In the genomic region with DNA sequence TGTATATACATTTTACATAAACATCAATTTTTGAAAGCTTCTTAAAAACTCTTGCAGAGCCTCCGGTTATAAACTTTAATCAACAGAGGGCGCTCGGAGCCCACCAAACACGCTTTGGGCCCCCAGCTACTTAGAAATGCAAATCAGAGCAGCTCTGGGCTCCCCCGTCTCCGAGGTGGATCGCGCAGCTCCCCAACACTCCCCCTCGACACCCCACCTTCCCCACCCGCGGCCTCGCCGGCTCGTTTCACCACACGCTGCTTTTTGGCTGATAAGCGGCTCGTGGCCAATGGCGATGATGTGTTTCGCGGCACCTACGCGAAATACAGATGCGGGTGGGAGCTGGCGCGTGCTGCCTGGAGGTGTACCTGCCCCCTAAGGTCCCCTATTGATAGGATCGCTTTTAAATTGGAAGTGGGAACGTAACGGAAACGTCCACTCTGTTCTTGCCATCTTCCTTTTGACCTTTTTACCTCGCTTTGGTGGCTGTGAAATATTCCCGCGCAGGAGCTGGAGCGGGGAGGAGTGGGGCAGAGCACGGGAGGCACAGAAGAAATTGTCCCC, we compare ENCODE assay signal across 8 cellular contexts. TPM values are rescaled to one million over a fixed set of nuclear protein-coding genes. Genes with fewer than 3 reads are reported as not detected.
DNase-seq lines count a peak whose midpoint lies in the region; ATAC-seq and TF ChIP-seq lines count a peak whose summit lies in the region.

No MANE protein-coding gene starts in this region.

- TF ChIP-seq CTCF in GM06990 (IDR thresholded peaks at IDR 0.05; ENCODE audit: insufficient read depth, low read length, poor library complexity, severe bottlenecking): peak; percentile 67
- peak; percentile 80 for TF ChIP-seq CTCF in LNCAP (IDR thresholded peaks at IDR 0.05)
- peak; percentile 24 to 79 (median 44) for TF ChIP-seq CTCF in gastroesophageal sphincter (IDR thresholded peaks at IDR 0.05)
- no peak for TF ChIP-seq CTCF in neutrophil (IDR thresholded peaks at IDR 0.05)
- peak; percentile 49 for TF ChIP-seq CTCF in thoracic aorta (IDR thresholded peaks at IDR 0.05)

- H3K4me3 ChIP-seq in GM06990 (replicated peaks; ENCODE audit: low read depth, low read length): peak overlapping the region; percentile 55
- H3K4me3 ChIP-seq in SJSA1: peak overlapping the region; percentile 62
- peak overlapping the region; percentile 35 to 65 for H3K4me3 ChIP-seq in gastroesophageal sphincter
- peak overlapping the region; percentile 30 to 64 for H3K4me3 ChIP-seq in neutrophil (ENCODE audit: low read depth in 1 of 2, low read length in 1 of 2)
- H3K4me3 ChIP-seq in thoracic aorta: peak overlapping the region; percentile 79

- H3K36me3 ChIP-seq in GM06990 (ENCODE audit: control insufficient read depth, insufficient read depth, low read length) (no peaks in the 10 kb centered on the region), SJSA1 (peaks cover 11% of the 10 kb centered on the region), gastroesophageal sphincter (no peaks in the 10 kb centered on the region), neutrophil (no peaks in the 10 kb centered on the region), thoracic aorta (no peaks in the 10 kb centered on the region)

- H3K27ac ChIP-seq in SJSA1: no peak overlapping the region
- H3K27ac ChIP-seq in gastroesophageal sphincter: no peak overlapping the region
- H3K27ac ChIP-seq in neutrophil: no peak overlapping the region
- H3K27ac ChIP-seq in thoracic aorta: no peak overlapping the region

- H3K9me3 ChIP-seq in SJSA1 (replicated peaks) (no peaks in the 10 kb centered on the region), gastroesophageal sphincter (no peaks in the 10 kb centered on the region), neutrophil (no peaks in the 10 kb centered on the region), thoracic aorta (no peaks in the 10 kb centered on the region)

- ATAC-seq in gastroesophageal sphincter (no peak), thoracic aorta (ENCODE audit: insufficient number of reproducible peaks, low FRiP score, low read depth) (no peak), GM21381 (IDR thresholded peaks at IDR 0.05; ENCODE audit: unreplicated experiment) (no peak)

- H3K27me3 ChIP-seq in GM06990 (replicated peaks; ENCODE audit: control insufficient read depth, insufficient read depth, low read length) (peaks cover 2% of the 10 kb centered on the region; the same call in 1 of the 2 replicates), SJSA1 (replicated peaks) (peaks cover 10% of the 10 kb centered on the region), gastroesophageal sphincter (peaks cover 68% of the 10 kb centered on the region), neutrophil (peaks cover 92% of the 10 kb centered on the region), thoracic aorta (replicated peaks; ENCODE audit: insufficient read depth) (peaks cover 8% of the 10 kb centered on the region)

- peaks cover 44% of the 10 kb centered on the region for H3K4me1 ChIP-seq in SJSA1 (replicated peaks)
- peaks cover 0 to 45% (median 30%) of the 10 kb centered on the region in 3 donors for H3K4me1 ChIP-seq in gastroesophageal sphincter
- H3K4me1 ChIP-seq in neutrophil (ENCODE audit: control insufficient read depth in 1 of 2, insufficient read depth in 1 of 2, low read depth in 1 of 2, low read length in 1 of 2): peaks cover 40 to 43% of the 10 kb centered on the region in 2 experiments
- peaks cover 35 to 38% of the 10 kb centered on the region in 2 donors for H3K4me1 ChIP-seq in thoracic aorta (ENCODE audit: control insufficient read depth in 1 of 2, low read depth in 2 of 2)

- 0% methylated on average over 13 of the region's 34 CpGs for WGBS in gastroesophageal sphincter (ENCODE audit: low coverage in 1 of 2), 2 donors

- TF ChIP-seq EP300 in gastroesophageal sphincter (IDR thresholded peaks at IDR 0.05): no peak

- DNase-seq in GM06990 (ENCODE audit: extremely low read depth, insufficient read length) (peak; percentile 66), SJSA1 (ENCODE audit: low read depth in 1 of 2, low spot score in 2 of 2) (peak; percentile 68 to 69), thoracic aorta (ENCODE audit: low spot score) (no peak)
- peak; percentile 16 to 33 (median 18) for DNase-seq in activated naive CD4-positive, alpha-beta T cell (lab: John Stamatoyannopoulos, UW)

- TF ChIP-seq POLR2A in gastroesophageal sphincter (IDR thresholded peaks at IDR 0.05): no peak

RNA-seq across cellular contexts. Expression of a gene that starts 1.6 kb away (rescaled TPM):
- total RNA-seq in SJSA1 (2014; rRNA removed; shearing (Covaris generic)): 3.9 and 5.9 TPM in 2 replicates
- total RNA-seq in gastroesophageal sphincter (1 to 10 TPM in 2 of 4 donors, under 1 TPM in 2; 0.62 to 1.9 (median 0.97) TPM), thoracic aorta (under 1 TPM; 0.14 to 0.41 TPM)
